9 cellular contexts compared by ENCODE assay signal in genomic region chr14:76867536-76868452, GRCh38. TPM values are rescaled to one million over a fixed set of nuclear protein-coding genes. Genes with fewer than 3 reads are reported as not detected.
DNase-seq lines count a peak whose midpoint lies in the region; ATAC-seq and TF ChIP-seq lines count a peak whose summit lies in the region.
"Had no signal": no experiment of that assay in that cellular context is flagged by ENCODE, and none has a peak within 500 bp of the region (broad histone marks: within the 10 kb centered on the region; RNA-seq: fewer than 3 reads in every experiment).

No MANE protein-coding gene starts in this region.

- CTCF ChIA-PET in naive thymus-derived CD4-positive, alpha-beta T cell (lab: Charles Lee) = interaction anchor here (0.9 to 1.2 kb wide), 2 partner anchors 202 to 227 kb away, joined by 3 to 6 read pairs; no protein-coding TSS in a partner anchor

- H3K27me3 ChIP-seq in DND-41 (ENCODE audit: insufficient read depth, low read length, poor library complexity) (peaks cover 4% of the 10 kb centered on the region), osteoblast (ENCODE audit: insufficient read depth, low read length) (peaks cover 24% of the 10 kb centered on the region)
- H3K27me3 ChIP-seq in naive thymus-derived CD4-positive, alpha-beta T cell (ENCODE audit: control insufficient read depth in 2 of 2, insufficient read depth in 2 of 2, low read length in 2 of 2) = no peaks in the 10 kb centered on the region

- H3K4me3 Mint-ChIP-seq in naive thymus-derived CD4-positive, alpha-beta T cell = peak overlapping the region in 9 of 10 donors; percentile 46 to 88 (median 68)

- POLR2A ChIA-PET in naive thymus-derived CD4-positive, alpha-beta T cell (lab: Charles Lee) = interaction anchor here (1.2 kb wide), 1 partner anchor 230 kb away, joined by 3 read pairs; the partner anchor contains the start of gene CIPC

- H3K9ac ChIP-seq in DND-41 (ENCODE audit: low read depth, low read length) = no peak overlapping the region

- H4K20me1 ChIP-seq in DND-41 (ENCODE audit: insufficient read depth, low read length) (no peaks in the 10 kb centered on the region; the same call in 1 of the 2 replicates), osteoblast (ENCODE audit: insufficient read depth, low read length) (no peaks in the 10 kb centered on the region)

- H3K4me1 Mint-ChIP-seq in naive thymus-derived CD4-positive, alpha-beta T cell = peaks cover 19 to 54% (median 49%) of the 10 kb centered on the region in 7 donors

- no peak for TF ChIP-seq CTCF in DND-41 (IDR thresholded peaks at IDR 0.05; ENCODE audit: borderline replicate concordance, extremely low read depth, low read length, poor library complexity, severe bottlenecking)
- no peak for TF ChIP-seq CTCF in osteoblast (IDR thresholded peaks at IDR 0.05; ENCODE audit: extremely low read depth, low read depth, low read length)

- H3K27ac Mint-ChIP-seq in naive thymus-derived CD4-positive, alpha-beta T cell = peak overlapping the region in 8 of 9 donors; percentile 51 to 86 (median 72)

- peaks cover 0 to 2% (median 0%) of the 10 kb centered on the region in 5 donors for H3K27me3 Mint-ChIP-seq in naive thymus-derived CD4-positive, alpha-beta T cell

- H3K4me2 ChIP-seq in DND-41 (ENCODE audit: insufficient read depth, low read length) (no peak overlapping the region), osteoblast (ENCODE audit: insufficient read depth, low read length) (no peak overlapping the region)

- no peak overlapping the region for H3K27ac ChIP-seq in DND-41 (ENCODE audit: low read length)
- no peak overlapping the region for H3K27ac ChIP-seq in naive thymus-derived CD4-positive, alpha-beta T cell (ENCODE audit: low read depth, low read length)
- no peak overlapping the region for H3K27ac ChIP-seq in osteoblast (ENCODE audit: low read depth, low read length)
- H3K27ac ChIP-seq: skin epidermis had no signal

- no peaks in the 10 kb centered on the region for H3K36me3 ChIP-seq in DND-41 (ENCODE audit: insufficient read depth, low read length)
- no peaks in the 10 kb centered on the region for H3K36me3 ChIP-seq in naive thymus-derived CD4-positive, alpha-beta T cell (ENCODE audit: control insufficient read depth in 2 of 3, insufficient read depth in 3 of 3, low read length in 3 of 3)
- H3K36me3 ChIP-seq in osteoblast (ENCODE audit: insufficient read depth, low read length) = no peaks in the 10 kb centered on the region

- intact Hi-C loops in naive thymus-derived CD4-positive, alpha-beta T cell (cut with micrococcal nuclease) = loop anchor here in 1 of 2 donors (2.0 kb wide), 1 partner anchor 55 kb away; the partner anchor contains the start of gene ANGEL1

- H3K9me3 Mint-ChIP-seq in naive thymus-derived CD4-positive, alpha-beta T cell = no peaks in the 10 kb centered on the region

- H3K4me3 ChIP-seq in DND-41 (ENCODE audit: low read depth in 1 of 2, low read length in 2 of 2) (no peak overlapping the region), osteoblast (ENCODE audit: insufficient read depth, low read length) (no peak overlapping the region)
- peak overlapping the region; percentile 19 for H3K4me3 ChIP-seq in naive thymus-derived CD4-positive, alpha-beta T cell (ENCODE audit: low read length)
- H3K4me3 ChIP-seq: skin epidermis had no signal

- peak; percentile 72 for ATAC-seq in DND-41 (ENCODE audit: insufficient read depth, low read depth)
- peak; percentile 87 for ATAC-seq in naive thymus-derived CD4-positive, alpha-beta T cell
- no peak for ATAC-seq in GM19035 (IDR thresholded peaks at IDR 0.05; ENCODE audit: unreplicated experiment)
- ATAC-seq in GM18870 (IDR thresholded peaks at IDR 0.05; ENCODE audit: unreplicated experiment) = no peak

- no peaks in the 10 kb centered on the region for H3K36me3 Mint-ChIP-seq in naive thymus-derived CD4-positive, alpha-beta T cell

- no peaks in the 10 kb centered on the region for H3K9me3 ChIP-seq in DND-41 (ENCODE audit: insufficient read depth, low read length, severe bottlenecking)
- H3K9me3 ChIP-seq in naive thymus-derived CD4-positive, alpha-beta T cell (ENCODE audit: control insufficient read depth in 2 of 3, low read length in 3 of 3) = no peaks in the 10 kb centered on the region
- H3K9me3 ChIP-seq in osteoblast (ENCODE audit: low read depth, low read length) = no peaks in the 10 kb centered on the region

- H3K79me2 ChIP-seq in DND-41 (ENCODE audit: insufficient read depth, low read length) = no peaks in the 10 kb centered on the region
- H3K79me2 ChIP-seq in osteoblast (ENCODE audit: insufficient read depth, low read length) = no peaks in the 10 kb centered on the region

- H3K4me1 ChIP-seq in DND-41 (ENCODE audit: insufficient read depth, low read length) (no peaks in the 10 kb centered on the region), osteoblast (ENCODE audit: insufficient read depth, low read length) (no peaks in the 10 kb centered on the region)
- H3K4me1 ChIP-seq in naive thymus-derived CD4-positive, alpha-beta T cell (ENCODE audit: control insufficient read depth in 2 of 2, insufficient read depth in 2 of 2, low read length in 2 of 2) = peaks cover 0 to 37% of the 10 kb centered on the region in 2 donors

- peak; percentile 39 for DNase-seq in DND-41
- peak; percentile 76 for DNase-seq in NCI-H510A treated with DMSO at 0.1 percent for 48 hours (lab: John Stamatoyannopoulos, UW)
- peak; percentile 47 to 52 for DNase-seq in activated T-cell treated with anti-CD3 and anti-CD28 coated beads, Interleukin-2, amount 50 U/mL, for 48 hours
- DNase-seq in naive thymus-derived CD4-positive, alpha-beta T cell = peak in 8 of 9 donors; percentile 40 to 69 (median 62)
- DNase-seq in putamen (ENCODE audit: low spot score) = no peak
- DNase-seq in osteoblast (ENCODE audit: insufficient read length, low spot score, missing footprints) = no peak

- H2AFZ ChIP-seq in DND-41 (ENCODE audit: low read depth, low read length) (no peak overlapping the region), osteoblast (ENCODE audit: low read length) (no peak overlapping the region)

RNA-seq across cellular contexts. Expression of gene LRRC74A, which starts 41.6 kb away (rescaled TPM):
- total RNA-seq in naive thymus-derived CD4-positive, alpha-beta T cell = not detected
- not detected for polyA plus RNA-seq in naive thymus-derived CD4-positive, alpha-beta T cell
- total RNA-seq in osteoblast = not detected in 2 replicates

RNA-seq across cellular contexts. Expression of gene ANGEL1, which starts 55.1 kb away (rescaled TPM):
- 10 to 100 TPM; 14.5 to 37.6 (median 19.9) TPM for total RNA-seq in naive thymus-derived CD4-positive, alpha-beta T cell
- polyA plus RNA-seq in naive thymus-derived CD4-positive, alpha-beta T cell = 10 to 100 TPM; 28.3 to 28.9 TPM
- 8.3 and 9.7 TPM in 2 replicates for total RNA-seq in osteoblast

Comparison
In these comparisons a context has a peak if more than half of its experiments do, and no peak if none do; other contexts are left out.
1. ATAC-seq: peak in DND-41 (single experiment) and naive thymus-derived CD4-positive, alpha-beta T cell (single experiment); none in GM19035 (single experiment) and GM18870 (single experiment).
2. DNase-seq: peak in DND-41 (single experiment), NCI-H510A treated with DMSO at 0.1 percent for 48 hours (single experiment), activated T-cell treated with anti-CD3 and anti-CD28 coated beads, Interleukin-2, amount 50 U/mL, for 48 hours (2 of 2) and naive thymus-derived CD4-positive, alpha-beta T cell (8 of 9); none in putamen (single experiment) and osteoblast (single experiment).